10 cellular contexts compared by ENCODE assay signal in the genomic region with DNA sequence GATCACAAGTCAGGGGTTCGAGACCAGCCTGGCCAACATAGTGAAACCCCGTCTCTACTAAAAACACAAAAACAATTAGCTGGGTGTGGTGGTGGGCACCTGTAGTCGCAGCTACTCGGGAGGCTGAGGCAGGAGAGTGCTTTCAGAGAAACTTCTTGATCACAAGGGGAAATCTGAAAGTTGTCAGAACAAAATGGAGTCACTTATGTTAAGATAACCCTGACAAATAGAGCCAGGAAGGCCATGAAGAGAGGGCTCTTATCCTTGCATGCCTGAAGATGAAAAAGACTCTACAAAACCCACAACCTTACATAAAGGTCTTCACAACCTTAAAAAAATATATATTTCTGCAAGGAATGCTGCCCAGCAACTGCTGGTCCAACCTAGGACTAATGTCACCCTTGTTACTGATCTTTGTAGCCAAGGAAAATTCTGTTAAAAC. TPM values are rescaled to one million over a fixed set of nuclear protein-coding genes. Genes with fewer than 3 reads are reported as not detected.
DNase-seq lines count a peak whose midpoint lies in the region; ATAC-seq and TF ChIP-seq lines count a peak whose summit lies in the region.
"Had no signal": no experiment of that assay in that cellular context is flagged by ENCODE, and none has a peak within 500 bp of the region (broad histone marks: within the 10 kb centered on the region; RNA-seq: fewer than 3 reads in every experiment).

No MANE protein-coding gene starts in this region.

- peaks cover 17% of the 10 kb centered on the region for H3F3A ChIP-seq in Loucy (ENCODE audit: low read depth)

- H3K4me1 ChIP-seq in Loucy (ENCODE audit: insufficient read depth, low read length, poor library complexity, severe bottlenecking): peaks cover 60% of the 10 kb centered on the region

- H3K4me3 ChIP-seq in Loucy (ENCODE audit: low read length, poor library complexity, severe bottlenecking): peak overlapping the region; percentile 91
- H3K4me3 ChIP-seq in coronary artery: peak overlapping the region; percentile 71

- peak overlapping the region; percentile 100 for H3K4me3 Mint-ChIP-seq in neural crest cell

- DNase-seq in coronary artery (ENCODE audit: low spot score) (no peak), neural crest cell (ENCODE audit: low read depth, low spot score) (no peak), GM20000 (ENCODE audit: low spot score) (no peak), cerebellar nuclear complex (lab: John Stamatoyannopoulos, UW) (no peak)
- no peak for DNase-seq in central memory CD4-positive, alpha-beta T cell
- DNase-seq: aorta, SHP77 treated with DMSO at 0.1 percent for 48 hours had no signal

- H3K27me3 Mint-ChIP-seq in neural crest cell (ENCODE audit: low read depth): no peaks in the 10 kb centered on the region

- peak overlapping the region; percentile 94 for H3K9ac ChIP-seq in Loucy (ENCODE audit: low read depth, low read length, poor library complexity, severe bottlenecking)

- TF ChIP-seq CTCF in C4-2B (conservative IDR thresholded peaks at IDR 0.05): no peak
- no peak for TF ChIP-seq CTCF in Loucy (conservative IDR thresholded peaks at IDR 0.05; ENCODE audit: low read length)
- TF ChIP-seq CTCF in coronary artery (IDR thresholded peaks at IDR 0.05): no peak
- TF ChIP-seq CTCF in neural crest cell (conservative IDR thresholded peaks at IDR 0.05): no peak
- no peak for TF ChIP-seq CTCF in GM20000 (IDR thresholded peaks at IDR 0.05; ENCODE audit: extremely low read depth, missing control alignments)

- ATAC-seq in HG03175 (IDR thresholded peaks at IDR 0.05; ENCODE audit: unreplicated experiment): no peak

- no peak overlapping the region for H2AFZ ChIP-seq in Loucy (ENCODE audit: low read length)

- H3K36me3 ChIP-seq in Loucy (ENCODE audit: insufficient read depth, low read length): no peaks in the 10 kb centered on the region

- H3K27ac ChIP-seq in C4-2B: peak overlapping the region; percentile 79
- H3K27ac ChIP-seq in coronary artery: peak overlapping the region in 1 of 2 donors; percentile 83

- no peaks in the 10 kb centered on the region for H3K9me2 ChIP-seq in Loucy (replicated peaks; ENCODE audit: low read depth, low read length)

- H3K79me2 ChIP-seq in Loucy (ENCODE audit: insufficient read depth, low read length): peaks cover 66% of the 10 kb centered on the region

- peaks cover 2% of the 10 kb centered on the region for H3K36me3 Mint-ChIP-seq in neural crest cell (ENCODE audit: low read depth)

- no peaks in the 10 kb centered on the region for H3K27me3 ChIP-seq in Loucy (ENCODE audit: insufficient read depth, low read length, poor library complexity, severe bottlenecking)

- H3K9me3 Mint-ChIP-seq in neural crest cell: no peaks in the 10 kb centered on the region

- no peaks in the 10 kb centered on the region for H3K9me3 ChIP-seq in Loucy (ENCODE audit: insufficient read depth, low read depth, low read length)

- peaks cover 52% of the 10 kb centered on the region for H3K4me1 Mint-ChIP-seq in neural crest cell

- no peaks in the 10 kb centered on the region for H4K20me1 ChIP-seq in Loucy (ENCODE audit: insufficient read depth, low read length, poor library complexity, severe bottlenecking)

- H3K4me2 ChIP-seq in Loucy (ENCODE audit: low read depth, low read length, poor library complexity, severe bottlenecking): peak overlapping the region; percentile 91

- no peak overlapping the region for H3K27ac Mint-ChIP-seq in neural crest cell (ENCODE audit: unreplicated experiment)

RNA-seq across cellular contexts. Expression of gene CARD8, which starts 1.2 kb away (rescaled TPM):
- 65.8 and 73.8 TPM in 2 replicates for total RNA-seq in neural crest cell

RNA-seq across cellular contexts. Expression of gene ZNF114, which starts 15.3 kb away (rescaled TPM):
- total RNA-seq in neural crest cell: 9.8 and 11.2 TPM in 2 replicates
